In genomic region chr1:111831153-111831552, GRCh38 we compare ENCODE assay signal across 28 cellular contexts.
"Had no signal": no experiment of that assay in that cellular context is flagged by ENCODE, and none has a peak within 500 bp of the region (broad histone marks: within the 10 kb centered on the region; RNA-seq: fewer than 3 reads in every experiment).

No MANE protein-coding gene starts in this region.

- DNase-seq: stimulated activated CD4-positive, alpha-beta T cell treated with anti-CD3 and anti-CD28 coated beads, Interleukin-2, amount 100 ng/mL, for 48 hours; stimulated activated CD4-positive, alpha-beta T cell treated with anti-CD3 and anti-CD28 coated beads, Interleukin-4, amount 100 ng/mL, for 1 hour; stimulated activated CD4-positive, alpha-beta T cell treated with anti-CD3 and anti-CD28 coated beads, Interleukin-4, amount 100 ng/mL, for 24 hours; stimulated activated CD4-positive, alpha-beta T cell treated with anti-CD3 and anti-CD28 coated beads, Interleukin-4, amount 100 ng/mL, for 4 hours; stimulated activated CD8-positive, alpha-beta memory T cell treated with anti-CD3 and anti-CD28 coated beads, Interleukin-4, amount 100 ng/mL, for 48 hours; stimulated activated naive B cell treated with anti-CD40 and anti-IgM and Interleukin-4, amounts not matched to agents 10 μg/mL and 1 μg/mL and 100 μg/mL, for 72 hours; stimulated activated naive CD4-positive, alpha-beta T cell; stimulated activated naive CD4-positive, alpha-beta T cell treated with Interleukin-2 at 50 U/mL for 16 hours; stimulated activated naive CD8-positive, alpha-beta T cell treated with anti-CD3 and anti-CD28 coated beads, Interleukin-15, amount 100 ng/mL, for 72 hours; stimulated activated naive CD8-positive, alpha-beta T cell treated with anti-CD3 and anti-CD28 coated beads, Interleukin-15, Interleukin-2, amounts not matched to agents 100 U/mL and 50 U/mL, for 24 hours; stomach; substantia nigra; testis; thyroid gland; tibial artery; transverse colon; trophoblast cell; upper lobe of left lung; upper lobe of right lung; uterus had no signal

- H3K4me3 ChIP-seq: stomach, suprapubic skin, testis, thoracic aorta, thyroid gland, tibial artery, tibial nerve, transverse colon, upper lobe of left lung, upper lobe of right lung, uterus, vagina had no signal

- H3K27ac Mint-ChIP-seq: stimulated activated effector memory CD8-positive, alpha-beta T cell treated with anti-CD3 and anti-CD28 coated beads, Interleukin-12 subunit alpha, Interleukin-12 subunit beta, amount 100 ng/mL, for 72 hours; stimulated activated memory B cell treated with anti-CD40 and anti-IgM and Interleukin-4, amounts not matched to agents 10 μg/mL and 1 μg/mL and 100 μg/mL, for 72 hours; stimulated activated naive B cell treated with anti-CD40 and anti-IgM and Interleukin-4, amounts not matched to agents 10 μg/mL and 1 μg/mL and 100 μg/mL, for 72 hours; stimulated activated naive CD8-positive, alpha-beta T cell treated with anti-CD3 and anti-CD28 coated beads, Interleukin-15, amount 100 ng/mL, for 72 hours; stimulated activated naive CD8-positive, alpha-beta T cell treated with anti-CD3 and anti-CD28 coated beads, Interleukin-15, Interleukin-2, amounts not matched to agents 100 ng/mL and 50 ng/mL, for 24 hours; type B pancreatic cell had no signal

- H3K4me1 Mint-ChIP-seq: stimulated activated effector memory CD8-positive, alpha-beta T cell treated with anti-CD3 and anti-CD28 coated beads, Interleukin-12 subunit alpha, Interleukin-12 subunit beta, amount 100 ng/mL, for 72 hours; stimulated activated memory B cell treated with anti-CD40 and anti-IgM and Interleukin-4, amounts not matched to agents 10 μg/mL and 1 μg/mL and 100 μg/mL, for 72 hours; stimulated activated naive B cell treated with anti-CD40 and anti-IgM and Interleukin-4, amounts not matched to agents 10 μg/mL and 1 μg/mL and 100 μg/mL, for 72 hours; stimulated activated naive CD8-positive, alpha-beta T cell treated with anti-CD3 and anti-CD28 coated beads, Interleukin-15, amount 100 ng/mL, for 72 hours had no signal

- H3K36me3 ChIP-seq: stomach, suprapubic skin, thoracic aorta, thyroid gland, tibial artery, tibial nerve, transverse colon, upper lobe of left lung, upper lobe of right lung, uterus, vagina had no signal

- H3K9me3 Mint-ChIP-seq: stimulated activated effector memory CD8-positive, alpha-beta T cell treated with anti-CD3 and anti-CD28 coated beads, Interleukin-12 subunit alpha, Interleukin-12 subunit beta, amount 100 ng/mL, for 72 hours; stimulated activated memory B cell treated with anti-CD40 and anti-IgM and Interleukin-4, amounts not matched to agents 10 μg/mL and 1 μg/mL and 100 μg/mL, for 72 hours; stimulated activated naive B cell treated with anti-CD40 and anti-IgM and Interleukin-4, amounts not matched to agents 10 μg/mL and 1 μg/mL and 100 μg/mL, for 72 hours; stimulated activated naive CD8-positive, alpha-beta T cell treated with anti-CD3 and anti-CD28 coated beads, Interleukin-15, amount 100 ng/mL, for 72 hours; stimulated activated naive CD8-positive, alpha-beta T cell treated with anti-CD3 and anti-CD28 coated beads, Interleukin-15, Interleukin-2, amounts not matched to agents 100 ng/mL and 50 ng/mL, for 24 hours; type B pancreatic cell had no signal

- H3K27me3 ChIP-seq: stomach, suprapubic skin, testis, thyroid gland, tibial artery, tibial nerve, transverse colon, upper lobe of left lung, upper lobe of right lung, uterus, vagina had no signal

- ATAC-seq: stimulated activated effector memory CD8-positive, alpha-beta T cell treated with anti-CD3 and anti-CD28 coated beads, Interleukin-12 subunit alpha, Interleukin-12 subunit beta, amount 100 ng/mL, for 72 hours; stimulated activated memory B cell treated with anti-CD40 and anti-IgM and Interleukin-4, amounts not matched to agents 10 μg/mL and 1 μg/mL and 100 μg/mL, for 72 hours; stimulated activated naive B cell treated with anti-CD40 and anti-IgM and Interleukin-4, amounts not matched to agents 10 μg/mL and 1 μg/mL and 100 μg/mL, for 72 hours; stimulated activated naive CD8-positive, alpha-beta T cell treated with anti-CD3 and anti-CD28 coated beads, Interleukin-15, amount 100 ng/mL, for 72 hours; stimulated activated naive CD8-positive, alpha-beta T cell treated with anti-CD3 and anti-CD28 coated beads, Interleukin-15, Interleukin-2, amounts not matched to agents 100 U/mL and 50 U/mL, for 24 hours; upper lobe of right lung had no signal

- H3K9me3 ChIP-seq: stomach, suprapubic skin, testis, thoracic aorta, thyroid gland, tibial artery, tibial nerve, transverse colon, upper lobe of left lung, upper lobe of right lung, uterus, vagina had no signal

- H3K27ac ChIP-seq: stomach, suprapubic skin, testis, thoracic aorta, thyroid gland, tibial artery, tibial nerve, transverse colon, upper lobe of left lung, upper lobe of right lung, uterus, vagina had no signal

- H3K36me3 Mint-ChIP-seq: stimulated activated effector memory CD8-positive, alpha-beta T cell treated with anti-CD3 and anti-CD28 coated beads, Interleukin-12 subunit alpha, Interleukin-12 subunit beta, amount 100 ng/mL, for 72 hours; stimulated activated memory B cell treated with anti-CD40 and anti-IgM and Interleukin-4, amounts not matched to agents 10 μg/mL and 1 μg/mL and 100 μg/mL, for 72 hours; stimulated activated naive B cell treated with anti-CD40 and anti-IgM and Interleukin-4, amounts not matched to agents 10 μg/mL and 1 μg/mL and 100 μg/mL, for 72 hours; type B pancreatic cell had no signal

- H3K4me1 ChIP-seq: stomach, suprapubic skin, testis, thyroid gland, tibial artery, tibial nerve, transverse colon, upper lobe of left lung, upper lobe of right lung, uterus, vagina had no signal

- H3K4me3 Mint-ChIP-seq: stimulated activated effector memory CD8-positive, alpha-beta T cell treated with anti-CD3 and anti-CD28 coated beads, Interleukin-12 subunit alpha, Interleukin-12 subunit beta, amount 100 ng/mL, for 72 hours; stimulated activated memory B cell treated with anti-CD40 and anti-IgM and Interleukin-4, amounts not matched to agents 10 μg/mL and 1 μg/mL and 100 μg/mL, for 72 hours; stimulated activated naive B cell treated with anti-CD40 and anti-IgM and Interleukin-4, amounts not matched to agents 10 μg/mL and 1 μg/mL and 100 μg/mL, for 72 hours; stimulated activated naive CD8-positive, alpha-beta T cell treated with anti-CD3 and anti-CD28 coated beads, Interleukin-15, amount 100 ng/mL, for 72 hours; stimulated activated naive CD8-positive, alpha-beta T cell treated with anti-CD3 and anti-CD28 coated beads, Interleukin-15, Interleukin-2, amounts not matched to agents 100 ng/mL and 50 ng/mL, for 24 hours; type B pancreatic cell had no signal
